1 cellular context compared by ENCODE assay signal in genomic region chr3:8712045-8712870, GRCh38.
TF ChIP-seq lines count a peak whose summit lies in the region.

No MANE protein-coding gene starts in this region.

TF ChIP-seq in SK-N-SH treated with all-trans-retinoic acid at 6 μM for 48 hours, 23 proteins besides CTCF, POLR2A, EP300 and RAD21 (continued from another document):
- no peak for TF ChIP-seq CSRNP3 (CRISPR knock-in tag; IDR thresholded peaks at IDR 0.05)
- no peak for TF ChIP-seq ZNF70 (CRISPR knock-in tag; IDR thresholded peaks at IDR 0.05)
- TF ChIP-seq TOX (CRISPR knock-in tag; IDR thresholded peaks at IDR 0.05; ENCODE audit: borderline replicate concordance), result no peak
